Comparison of ENCODE assay signal across 1 cellular context in genomic region chr17:39199986-39200879, GRCh38.
TF ChIP-seq lines count a peak whose summit lies in the region.

Gene RPL19 (plus strand): TSS chr17:39200283. CDS start chr17:39200345, 62 bp downstream.

TF ChIP-seq in GM23338, 12 proteins besides CTCF, POLR2A, EP300 and RAD21:
- TF ChIP-seq ETS1 (IDR thresholded peaks at IDR 0.05) (peak; percentile 46; the same call in 1 of the 2 replicates), ZNF114 (CRISPR knock-in tag; IDR thresholded peaks at IDR 0.05) (no peak), JUNB (IDR thresholded peaks at IDR 0.05; ENCODE audit: unreplicated experiment) (no peak), ZNF331 (CRISPR knock-in tag; IDR thresholded peaks at IDR 0.05; ENCODE audit: low read depth) (no peak), EZH2phosphoT487 (IDR thresholded peaks at IDR 0.05; ENCODE audit: unreplicated experiment) (no peak), POLR2AphosphoS5 (IDR thresholded peaks at IDR 0.05; ENCODE audit: low read depth) (peak; percentile 89)
